Comparison of ENCODE assay signal across 8 cellular contexts in the genomic region with DNA sequence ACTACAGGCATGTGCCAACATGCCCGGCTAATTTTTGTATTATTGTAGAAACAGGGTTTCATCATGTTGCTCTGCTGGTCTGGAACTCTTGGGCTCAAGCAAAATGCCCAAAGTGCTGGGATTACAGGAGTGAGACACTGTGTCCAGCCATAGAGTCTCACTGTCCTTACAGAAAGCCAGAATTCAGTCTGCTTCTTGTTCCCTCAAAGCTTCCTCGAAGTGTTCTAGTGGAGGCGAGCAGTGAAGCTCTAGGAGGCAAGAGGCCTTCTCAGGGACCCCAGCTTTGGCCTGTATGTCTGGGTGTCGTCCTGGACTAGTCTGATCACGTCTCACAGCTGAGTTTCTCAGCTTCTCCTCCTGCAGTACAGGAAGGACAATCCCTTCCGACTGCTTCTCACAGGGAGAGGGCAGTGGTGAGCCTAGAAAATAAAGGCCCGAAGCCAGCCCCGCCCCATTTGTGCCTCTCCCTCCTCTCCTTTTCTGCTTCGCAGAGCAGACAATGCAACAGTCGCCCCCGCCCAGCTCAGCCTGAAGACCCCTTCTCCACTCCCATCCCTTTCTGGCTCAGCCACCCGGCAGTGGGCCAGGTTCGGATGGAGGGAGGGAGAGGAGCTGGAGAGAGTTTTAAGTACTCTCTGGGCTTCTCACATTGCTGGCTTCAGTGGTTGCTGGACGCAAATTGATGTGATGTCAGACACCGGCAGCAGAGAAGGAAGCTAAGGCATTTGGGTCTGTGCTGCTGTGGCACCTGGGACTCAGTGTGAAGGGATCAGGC. TPM values are rescaled to one million over a fixed set of nuclear protein-coding genes. Genes with fewer than 3 reads are reported as not detected.
A peak's percentile ranks its signal among the peaks of the same experiment; 100 is the strongest.
DNase-seq lines count a peak whose midpoint lies in the region; ATAC-seq and TF ChIP-seq lines count a peak whose summit lies in the region.

No MANE protein-coding gene starts in this region.

- peak overlapping the region; percentile 65 for H3K4me3 ChIP-seq in skeletal muscle satellite cell (ENCODE audit: low read length)

- peak; percentile 43 for TF ChIP-seq CTCF in MCF 10A (IDR thresholded peaks at IDR 0.05; ENCODE audit: unreplicated experiment)

- H3K9ac ChIP-seq in skeletal muscle satellite cell (ENCODE audit: low read depth, low read length): peak overlapping the region; percentile 71

- peak overlapping the region; percentile 81 for H3K4me2 ChIP-seq in skeletal muscle satellite cell (ENCODE audit: low read length)

- H3K9me3 Mint-ChIP-seq in MCF 10A (ENCODE audit: unreplicated experiment): no peaks in the 10 kb centered on the region

- POLR2A ChIA-PET in MCF 10A (lab: Yijun Ruan, JAX): interaction anchor here (0.6 to 3.6 kb wide), 19 partner anchors 11 to 556 kb away, joined by 3 to 36 read pairs (median 6); a partner anchor contains a TSS

- peak overlapping the region; percentile 29 for H3K4me3 Mint-ChIP-seq in MCF 10A (ENCODE audit: unreplicated experiment)

- peaks cover 6% of the 10 kb centered on the region for H3K36me3 ChIP-seq in skeletal muscle satellite cell (ENCODE audit: insufficient read depth, low read length)

- peaks cover 14% of the 10 kb centered on the region for H3K4me1 ChIP-seq in skeletal muscle satellite cell (ENCODE audit: control insufficient read depth, insufficient read depth, low read length)

- no peaks in the 10 kb centered on the region for H3K27me3 ChIP-seq in skeletal muscle satellite cell (ENCODE audit: control insufficient read depth, insufficient read depth, low read length)

- no peaks in the 10 kb centered on the region for H3K9me3 ChIP-seq in skeletal muscle satellite cell (replicated peaks; ENCODE audit: low read length)

- CTCF ChIA-PET in MCF 10A (lab: Yijun Ruan, JAX): interaction anchor here (0.6 to 2.2 kb wide), 29 partner anchors 8 to 1572 kb away, joined by 3 to 17 read pairs (median 4); a partner anchor contains a TSS

- ATAC-seq in HG02623 (IDR thresholded peaks at IDR 0.05; ENCODE audit: unreplicated experiment): peak; percentile 73
- ATAC-seq in GM18519 (IDR thresholded peaks at IDR 0.05; ENCODE audit: low FRiP score, unreplicated experiment): no peak

- intact Hi-C loops in MCF 10A (cut with micrococcal nuclease): no loop called here

- DNase-seq in ELF-1 (ENCODE audit: low read depth, low spot score) (peak; percentile 96), NCI-H1930 (lab: John Stamatoyannopoulos, UW) (peak; percentile 48), T1000 (lab: John Stamatoyannopoulos, UW) (peak; percentile 11), MCF 10A (ENCODE audit: unreplicated experiment) (peak; percentile 84), iPS-NIHi11 (ENCODE audit: low spot score) (peak; percentile 54)

- H3K36me3 Mint-ChIP-seq in MCF 10A (ENCODE audit: insufficient read depth, unreplicated experiment): no peaks in the 10 kb centered on the region

- H3K4me1 Mint-ChIP-seq in MCF 10A (ENCODE audit: insufficient read depth, unreplicated experiment): peaks cover 10% of the 10 kb centered on the region

- H3K27ac Mint-ChIP-seq in MCF 10A (ENCODE audit: low read depth, unreplicated experiment): peak overlapping the region; percentile 88

- H3K27me3 Mint-ChIP-seq in MCF 10A (ENCODE audit: insufficient read depth, unreplicated experiment): no peaks in the 10 kb centered on the region

- TSS peak; percentile 25 for BruUV-seq in MCF 10A (replicated peaks; lab: Mats Ljungman, UMichigan)

RNA-seq across cellular contexts. Expression of a gene that starts 11.1 kb away (rescaled TPM):
- total RNA-seq in MCF 10A (2022): 40.9 and 45.3 TPM in 2 replicates
- total RNA-seq in skeletal muscle satellite cell (2012; rRNA removed): 35.4 and 40.3 TPM in 2 replicates

RNA-seq across cellular contexts. Expression of a gene that starts 19.6 kb away (rescaled TPM):
- 42.1 and 49.5 TPM in 2 replicates for total RNA-seq in MCF 10A (2022)
- 120 and 121 TPM in 2 replicates for total RNA-seq in skeletal muscle satellite cell (2012; rRNA removed)

RNA-seq across cellular contexts. Expression of a gene that starts 20.3 kb away (rescaled TPM):
- total RNA-seq in MCF 10A (2022): 29.3 and 32.1 TPM in 2 replicates
- total RNA-seq in skeletal muscle satellite cell (2012; rRNA removed): 16.4 and 18.8 TPM in 2 replicates

RNA-seq across cellular contexts. Expression of a gene that starts 36.7 kb away (rescaled TPM):
- 17.9 and 21.2 TPM in 2 replicates for total RNA-seq in MCF 10A (2022)
- 29.7 and 35.4 TPM in 2 replicates for total RNA-seq in skeletal muscle satellite cell (2012; rRNA removed)

RNA-seq across cellular contexts. Expression of a gene that starts 40.7 kb away (rescaled TPM):
- 26.7 and 27.9 TPM in 2 replicates for total RNA-seq in MCF 10A (2022)
- total RNA-seq in skeletal muscle satellite cell (2012; rRNA removed): 33.2 and 34.0 TPM in 2 replicates

Comparison
In these comparisons a context has a peak if more than half of its experiments do, and no peak if none do; other contexts are left out.
1. DNase-seq: peak in every context shown above with its lines; median percentile 96 in ELF-1; 84 in MCF 10A; 54 in iPS-NIHi11; 48 in NCI-H1930; 11 in T1000.